ENCODE assay signal across 9 cellular contexts in genomic region chr2:74959106-74959751, GRCh38. TPM values are rescaled to one million over a fixed set of nuclear protein-coding genes. Genes with fewer than 3 reads are reported as not detected.
DNase-seq lines count a peak whose midpoint lies in the region; ATAC-seq, FAIRE-seq and TF ChIP-seq lines count a peak whose summit lies in the region.
"Had no signal": no experiment of that assay in that cellular context is flagged by ENCODE, and none has a peak within 500 bp of the region (broad histone marks: within the 10 kb centered on the region; RNA-seq: fewer than 3 reads in every experiment).

No MANE protein-coding gene starts in this region.

- peak overlapping the region; percentile 83 for H3K27ac Mint-ChIP-seq in activated CD4-positive, alpha-beta memory T cell treated with anti-CD3 and anti-CD28 coated beads for 36 hours
- H3K27ac Mint-ChIP-seq in stimulated activated naive B cell treated with anti-CD40 and anti-IgM and Interleukin-4, amounts not matched to agents 10 μg/mL and 1 μg/mL and 100 μg/mL, for 72 hours: peak overlapping the region; percentile 92

- H3K4me1 Mint-ChIP-seq in activated CD4-positive, alpha-beta memory T cell treated with anti-CD3 and anti-CD28 coated beads for 36 hours (ENCODE audit: low read depth): peaks cover 62% of the 10 kb centered on the region
- H3K4me1 Mint-ChIP-seq in stimulated activated naive B cell treated with anti-CD40 and anti-IgM and Interleukin-4, amounts not matched to agents 10 μg/mL and 1 μg/mL and 100 μg/mL, for 72 hours: peaks cover 16 to 51% of the 10 kb centered on the region in 2 donors

- CTCF ChIA-PET in activated CD4-positive, alpha-beta memory T cell treated with anti-CD3 and anti-CD28 coated beads for 36 hours (lab: Charles Lee): no interaction called here

- H3K9me3 ChIP-seq in left ventricle myocardium inferior (replicated peaks): no peaks in the 10 kb centered on the region

- DNase-seq in NCI-H345 (lab: John Stamatoyannopoulos, UW): peak; percentile 16
- DNase-seq in NCI-H345 treated with DMSO at 0.1 percent for 48 hours (lab: John Stamatoyannopoulos, UW; ENCODE audit: unreplicated experiment): no peak
- DNase-seq in activated CD4-positive, alpha-beta memory T cell treated with anti-CD3 and anti-CD28 coated beads for 36 hours: peak; percentile 17
- DNase-seq in left ventricle myocardium inferior: no peak
- DNase-seq in stimulated activated naive B cell treated with anti-CD40 and anti-IgM and Interleukin-4, amounts not matched to agents 10 μg/mL and 1 μg/mL and 100 μg/mL, for 72 hours: no peak
- no peak for DNase-seq in GOT3 (lab: John Stamatoyannopoulos, UW)
- DNase-seq in GM19239 (ENCODE audit: insufficient read length, low spot score): no peak

- intact Hi-C loops in activated CD4-positive, alpha-beta memory T cell treated with anti-CD3 and anti-CD28 coated beads for 36 hours (cut with micrococcal nuclease): loop anchor here (2.0 to 10.0 kb wide), 3 partner anchors 124 to 752 kb away; partner anchors contain the start of genes GCFC2, HK2 and MRPL19
- intact Hi-C loops in left ventricle myocardium inferior (cut with micrococcal nuclease): no loop called here

- POLR2A ChIA-PET in activated CD4-positive, alpha-beta memory T cell treated with anti-CD3 and anti-CD28 coated beads for 36 hours (lab: Charles Lee): no interaction called here

- no peaks in the 10 kb centered on the region for H3K27me3 ChIP-seq in left ventricle myocardium inferior (ENCODE audit: low read depth)

- peak overlapping the region; percentile 79 for H3K4me3 Mint-ChIP-seq in activated CD4-positive, alpha-beta memory T cell treated with anti-CD3 and anti-CD28 coated beads for 36 hours
- H3K4me3 Mint-ChIP-seq in stimulated activated naive B cell treated with anti-CD40 and anti-IgM and Interleukin-4, amounts not matched to agents 10 μg/mL and 1 μg/mL and 100 μg/mL, for 72 hours: peak overlapping the region; percentile 82 to 85

- peak overlapping the region; percentile 93 for H3K27ac ChIP-seq in left ventricle myocardium inferior (replicated peaks)

- H3K4me3 ChIP-seq in left ventricle myocardium inferior: peak overlapping the region; percentile 72

- H3K4me1 ChIP-seq in left ventricle myocardium inferior: peaks cover 10% of the 10 kb centered on the region

- no peaks in the 10 kb centered on the region for H3K9me3 Mint-ChIP-seq in activated CD4-positive, alpha-beta memory T cell treated with anti-CD3 and anti-CD28 coated beads for 36 hours
- peaks cover 0 to 2% of the 10 kb centered on the region in 2 donors for H3K9me3 Mint-ChIP-seq in stimulated activated naive B cell treated with anti-CD40 and anti-IgM and Interleukin-4, amounts not matched to agents 10 μg/mL and 1 μg/mL and 100 μg/mL, for 72 hours

- H3K27me3 Mint-ChIP-seq in activated CD4-positive, alpha-beta memory T cell treated with anti-CD3 and anti-CD28 coated beads for 36 hours: no peaks in the 10 kb centered on the region
- H3K27me3 Mint-ChIP-seq in stimulated activated naive B cell treated with anti-CD40 and anti-IgM and Interleukin-4, amounts not matched to agents 10 μg/mL and 1 μg/mL and 100 μg/mL, for 72 hours: no peaks in the 10 kb centered on the region

- TF ChIP-seq CTCF in left ventricle myocardium inferior (IDR thresholded peaks at IDR 0.05; ENCODE audit: borderline replicate concordance): no peak

- no peak for FAIRE-seq in GM19239 (lab: Jason Lieb, UNC)
- FAIRE-seq: small intestine had no signal

- peaks cover 39% of the 10 kb centered on the region for H3K36me3 Mint-ChIP-seq in activated CD4-positive, alpha-beta memory T cell treated with anti-CD3 and anti-CD28 coated beads for 36 hours
- H3K36me3 Mint-ChIP-seq in stimulated activated naive B cell treated with anti-CD40 and anti-IgM and Interleukin-4, amounts not matched to agents 10 μg/mL and 1 μg/mL and 100 μg/mL, for 72 hours: peaks cover 22 to 36% of the 10 kb centered on the region in 2 donors

- no peak for ATAC-seq in stimulated activated naive B cell treated with anti-CD40 and anti-IgM and Interleukin-4, amounts not matched to agents 10 μg/mL and 1 μg/mL and 100 μg/mL, for 72 hours (replicated peaks)
- no peak for ATAC-seq in HG03342 (IDR thresholded peaks at IDR 0.05; ENCODE audit: unreplicated experiment)

- peaks cover 25% of the 10 kb centered on the region for H3K36me3 ChIP-seq in left ventricle myocardium inferior

RNA-seq across cellular contexts. Expression of gene POLE4, which starts 0.8 kb away (rescaled TPM):
- 10 to 100 TPM; 54.6 to 58.0 TPM for total RNA-seq in activated CD4-positive, alpha-beta memory T cell treated with anti-CD3 and anti-CD28 coated beads for 36 hours
- 36.6 TPM for total RNA-seq in left ventricle myocardium inferior

Comparison
In these comparisons a context has a peak if more than half of its experiments do, and no peak if none do; other contexts are left out.
1. DNase-seq: peak in NCI-H345 (single experiment) and activated CD4-positive, alpha-beta memory T cell treated with anti-CD3 and anti-CD28 coated beads for 36 hours (single experiment); none in NCI-H345 treated with DMSO at 0.1 percent for 48 hours (single experiment), left ventricle myocardium inferior (single experiment), stimulated activated naive B cell treated with anti-CD40 and anti-IgM and Interleukin-4, amounts not matched to agents 10 μg/mL and 1 μg/mL and 100 μg/mL, for 72 hours (single experiment), GOT3 (single experiment) and GM19239 (single experiment).